ENCODE assay signal across 9 cellular contexts in the genomic region with DNA sequence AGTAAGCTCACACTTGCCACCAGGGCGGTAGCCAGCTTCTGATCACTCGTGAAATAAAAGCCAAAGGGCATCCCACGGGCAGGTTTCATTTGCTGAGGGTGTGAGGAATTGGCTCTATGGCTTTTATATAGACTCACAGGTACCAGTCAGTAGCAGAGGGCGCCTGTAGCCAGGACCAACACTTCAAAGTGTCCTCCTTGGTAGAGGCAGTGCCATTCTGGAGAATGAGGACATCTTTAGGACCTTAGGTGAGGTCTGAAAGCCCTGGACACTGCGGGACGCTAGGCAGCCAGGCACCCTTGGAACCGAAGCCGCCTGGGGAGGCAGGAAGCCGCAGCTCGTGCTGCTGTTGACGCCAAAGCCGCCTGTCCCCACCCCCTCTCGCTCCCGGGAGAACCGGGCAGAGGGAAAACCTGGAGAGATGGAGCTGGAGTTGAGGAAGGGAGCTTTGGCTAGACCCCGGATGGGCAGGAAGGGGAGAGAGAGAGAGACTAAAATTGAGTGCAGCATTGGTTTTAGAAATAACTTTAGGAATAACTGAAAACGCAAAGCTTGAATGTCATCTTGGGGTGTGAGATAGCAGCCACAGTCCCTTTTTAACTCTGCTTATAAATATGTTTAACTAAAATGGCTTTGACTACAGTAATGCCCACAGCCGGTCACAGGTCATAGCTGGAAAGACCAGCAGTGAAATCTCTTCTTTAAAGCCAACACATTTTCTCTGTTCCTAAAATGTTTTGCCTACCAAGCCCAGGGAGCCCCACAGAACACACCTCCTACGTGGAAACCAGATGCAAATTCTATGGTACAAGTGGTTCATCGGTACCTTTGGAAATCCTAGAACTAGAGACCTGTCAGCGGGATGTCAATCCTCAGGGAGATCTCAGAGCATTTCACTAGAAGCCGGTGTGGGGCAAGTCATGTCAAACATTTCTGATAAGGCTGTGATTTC.
DNase-seq lines count a peak whose midpoint lies in the region; ATAC-seq and TF ChIP-seq lines count a peak whose summit lies in the region.
"Had no signal": no experiment of that assay in that cellular context is flagged by ENCODE, and none has a peak within 500 bp of the region (broad histone marks: within the 10 kb centered on the region; RNA-seq: fewer than 3 reads in every experiment).

No MANE protein-coding gene starts in this region.

- intact Hi-C loops in dorsolateral prefrontal cortex (cut with DNase I) = loop anchor here in 1 of 2 donors (5.0 kb wide), 1 partner anchor 130 kb away; a partner anchor contains a TSS

- peak in 12 of 14 donors; percentile 10 to 73 (median 56) for DNase-seq in C1 segment of cervical spinal cord (lab: John Stamatoyannopoulos, UW)
- DNase-seq in SJSA1 (ENCODE audit: low read depth in 1 of 2, low spot score in 2 of 2) = peak; percentile 85 to 90
- peak; percentile 16 to 84 (median 71) for DNase-seq in dorsolateral prefrontal cortex
- peak; percentile 78 for DNase-seq in left lobe of liver (ENCODE audit: low spot score)
- peak; percentile 17 for DNase-seq in stimulated activated CD4-positive, alpha-beta T cell treated with anti-CD3 and anti-CD28 coated beads, Interleukin-1b, Interleukin-23, amount 100 ng/mL, for 48 hours
- DNase-seq in Karpas-422 = no peak
- no peak for DNase-seq in T-helper 9 cell

- H3K9ac ChIP-seq in HUES6 (ENCODE audit: low read length) = peak overlapping the region; percentile 14
- H3K9ac ChIP-seq in Karpas-422 (ENCODE audit: low read length) = no peak overlapping the region
- H3K9ac ChIP-seq: KMS-11 had no signal

- no peaks in the 10 kb centered on the region for H3K36me3 ChIP-seq in HUES6 (ENCODE audit: control insufficient read depth, insufficient read depth, low read length)
- no peaks in the 10 kb centered on the region for H3K36me3 ChIP-seq in SJSA1
- H3K36me3 ChIP-seq in Karpas-422 (ENCODE audit: insufficient read depth, low read length) = no peaks in the 10 kb centered on the region

- no peaks in the 10 kb centered on the region for H3K27me3 ChIP-seq in HUES6 (ENCODE audit: control insufficient read depth, insufficient read depth, low read length)
- H3K27me3 ChIP-seq in SJSA1 (replicated peaks) = no peaks in the 10 kb centered on the region
- no peaks in the 10 kb centered on the region for H3K27me3 ChIP-seq in dorsolateral prefrontal cortex
- H3K27me3 ChIP-seq in Karpas-422 (ENCODE audit: low read length) = no peaks in the 10 kb centered on the region

- H3K79me2 ChIP-seq in Karpas-422 (ENCODE audit: low read length) = no peaks in the 10 kb centered on the region

- H3K4me3 ChIP-seq in HUES6 (ENCODE audit: low read depth, low read length) = peak overlapping the region; percentile 30
- H3K4me3 ChIP-seq in SJSA1 = peak overlapping the region; percentile 20
- H3K4me3 ChIP-seq in dorsolateral prefrontal cortex = peak overlapping the region in 58 of 59 donors; percentile 21 to 75 (median 55)
- no peak overlapping the region for H3K4me3 ChIP-seq in Karpas-422 (ENCODE audit: low read length)

- no peak overlapping the region for H3K27ac ChIP-seq in HUES6 (ENCODE audit: low read depth, low read length)
- H3K27ac ChIP-seq in SJSA1 = peak overlapping the region; percentile 25
- H3K27ac ChIP-seq in dorsolateral prefrontal cortex = peak overlapping the region in 31 of 59 donors; percentile 4 to 81 (median 53)
- no peak overlapping the region for H3K27ac ChIP-seq in Karpas-422 (ENCODE audit: low read length)
- H3K27ac ChIP-seq: KMS-11 had no signal

- TF ChIP-seq CTCF in dorsolateral prefrontal cortex (IDR thresholded peaks at IDR 0.05 in 54 of 56, conservative IDR thresholded peaks at IDR 0.05 in 2 of 56; ENCODE audit: low read depth in 1 of 56, partially characterized antibody in 56 of 56) = peak in 18 of 56 donors; percentile 5 to 45 (median 18)

- no peaks in the 10 kb centered on the region for H4K20me1 ChIP-seq in Karpas-422 (ENCODE audit: insufficient read depth, low read depth, low read length)

- no peak overlapping the region for H3K4me2 ChIP-seq in Karpas-422 (ENCODE audit: low read depth, low read length, poor library complexity, severe bottlenecking)
- H3K4me2 ChIP-seq: KMS-11 had no signal

- no peaks in the 10 kb centered on the region for H3K9me2 ChIP-seq in Karpas-422 (replicated peaks; ENCODE audit: insufficient read depth, low read length)

- ATAC-seq in left lobe of liver = peak; percentile 98

- H2AFZ ChIP-seq in Karpas-422 (ENCODE audit: low read length) = no peak overlapping the region

- no peaks in the 10 kb centered on the region for H3K9me3 ChIP-seq in HUES6 (ENCODE audit: control insufficient read depth, insufficient read depth, low read depth, low read length)
- no peaks in the 10 kb centered on the region for H3K9me3 ChIP-seq in SJSA1 (replicated peaks)
- no peaks in the 10 kb centered on the region for H3K9me3 ChIP-seq in Karpas-422 (ENCODE audit: low read length)

- H3K4me1 ChIP-seq in HUES6 (ENCODE audit: control insufficient read depth, insufficient read depth, low read length) (peaks cover 15% of the 10 kb centered on the region), SJSA1 (replicated peaks) (peaks cover 21% of the 10 kb centered on the region), Karpas-422 (ENCODE audit: low read length) (no peaks in the 10 kb centered on the region)

Comparison
In these comparisons a context has a peak if more than half of its experiments do, and no peak if none do; other contexts are left out.
1. DNase-seq: peak in C1 segment of cervical spinal cord (12 of 14), SJSA1 (2 of 2), dorsolateral prefrontal cortex (10 of 10), left lobe of liver (single experiment) and stimulated activated CD4-positive, alpha-beta T cell treated with anti-CD3 and anti-CD28 coated beads, Interleukin-1b, Interleukin-23, amount 100 ng/mL, for 48 hours (single experiment); none in Karpas-422 (single experiment) and T-helper 9 cell (single experiment).
2. H3K27ac ChIP-seq: peak in SJSA1 (single experiment) and dorsolateral prefrontal cortex (31 of 59); none in HUES6 (single experiment) and Karpas-422 (single experiment).